Comparison of ENCODE assay signal across 8 cellular contexts in genomic region chr2:178193496-178193822, GRCh38. TPM values are rescaled to one million over a fixed set of nuclear protein-coding genes. Genes with fewer than 3 reads are reported as not detected.
DNase-seq lines count a peak whose midpoint lies in the region; ATAC-seq and TF ChIP-seq lines count a peak whose summit lies in the region.

No MANE protein-coding gene starts in this region.

- H3K4me1 Mint-ChIP-seq in GM23338, result peaks cover 23% of the 10 kb centered on the region

- no peak overlapping the region for H3K9ac ChIP-seq in SU-DHL-6 (ENCODE audit: low read length)

- H3K4me3 Mint-ChIP-seq in GM23338, result peak overlapping the region; percentile 79

- WGBS in gastroesophageal sphincter (ENCODE audit: low coverage in 1 of 2), 2 donors, result 3 to 13% methylated on average over 8 of the region's 10 CpGs

- no peak for TF ChIP-seq CTCF in GM23338 (conservative IDR thresholded peaks at IDR 0.05; ENCODE audit: low read depth in 2 of 2)
- no peak for TF ChIP-seq CTCF in SU-DHL-6 (IDR thresholded peaks at IDR 0.05; ENCODE audit: insufficient read depth, low read length, poor library complexity, severe bottlenecking)
- no peak for TF ChIP-seq CTCF in gastroesophageal sphincter (IDR thresholded peaks at IDR 0.05)

- H3K27me3 ChIP-seq in GM23338 (ENCODE audit: insufficient read depth) (peaks cover 61% of the 10 kb centered on the region), SU-DHL-6 (ENCODE audit: low read length) (no peaks in the 10 kb centered on the region), gastroesophageal sphincter (no peaks in the 10 kb centered on the region)

- H3K4me1 ChIP-seq in GM23338 (ENCODE audit: insufficient read depth), result peaks cover 24% of the 10 kb centered on the region
- H3K4me1 ChIP-seq in gastroesophageal sphincter, result peaks cover 0 to 16% (median 2%) of the 10 kb centered on the region in 3 donors

- no peaks in the 10 kb centered on the region for H3K9me3 Mint-ChIP-seq in GM23338

- H3K4me3 ChIP-seq in GM23338 (peak overlapping the region; percentile 91), SU-DHL-6 (ENCODE audit: insufficient read depth, low read length, poor library complexity, severe bottlenecking) (no peak overlapping the region), gastroesophageal sphincter (peak overlapping the region; percentile 71 to 93), skin epidermis (peak overlapping the region; percentile 67 to 90 (median 78))

- no peak overlapping the region for H3K27ac ChIP-seq in GM23338 (ENCODE audit: low read depth)
- no peak overlapping the region for H3K27ac ChIP-seq in SU-DHL-6 (ENCODE audit: low read depth, low read length)
- H3K27ac ChIP-seq in gastroesophageal sphincter, result peak overlapping the region; percentile 91 to 96 (median 93)
- peak overlapping the region in 18 of 21 experiments; percentile 65 to 93 (median 84) for H3K27ac ChIP-seq in skin epidermis

- no peaks in the 10 kb centered on the region for H3K36me3 Mint-ChIP-seq in GM23338 (ENCODE audit: low read depth)

- H3K4me2 ChIP-seq in GM23338 (peak overlapping the region; percentile 83), SU-DHL-6 (ENCODE audit: low read depth, low read length, poor library complexity, severe bottlenecking) (peak overlapping the region; percentile 78)

- no peak for DNase-seq in GM23338 (ENCODE audit: low spot score)

- TF ChIP-seq POLR2A in gastroesophageal sphincter (IDR thresholded peaks at IDR 0.05), result no peak

- H2AFZ ChIP-seq in GM23338 (peak overlapping the region; percentile 98), SU-DHL-6 (ENCODE audit: low read depth, low read length, severe bottlenecking) (peak overlapping the region; percentile 98)

- peaks cover 32% of the 10 kb centered on the region for H3K27me3 Mint-ChIP-seq in GM23338 (ENCODE audit: insufficient read depth, low read depth, poor library complexity)

- no peaks in the 10 kb centered on the region for H3K9me2 ChIP-seq in GM23338 (ENCODE audit: insufficient read depth)
- H3K9me2 ChIP-seq in SU-DHL-6 (replicated peaks; ENCODE audit: insufficient read depth, low read length), result no peaks in the 10 kb centered on the region

- no peak overlapping the region for H3K27ac Mint-ChIP-seq in GM23338

- no peak for TF ChIP-seq EP300 in gastroesophageal sphincter (IDR thresholded peaks at IDR 0.05)

- H4K20me1 ChIP-seq in GM23338 (replicated peaks; ENCODE audit: insufficient read depth), result peaks cover 17% of the 10 kb centered on the region
- no peaks in the 10 kb centered on the region for H4K20me1 ChIP-seq in SU-DHL-6 (ENCODE audit: low read depth, low read length)

- ATAC-seq in GM23338 (no peak), gastroesophageal sphincter (no peak), HG03460 (IDR thresholded peaks at IDR 0.05; ENCODE audit: unreplicated experiment) (no peak), GM21381 (IDR thresholded peaks at IDR 0.05; ENCODE audit: unreplicated experiment) (no peak), GM18873 (IDR thresholded peaks at IDR 0.05; ENCODE audit: low FRiP score, unreplicated experiment) (no peak), GM21447 (IDR thresholded peaks at IDR 0.05; ENCODE audit: unreplicated experiment) (no peak)

- H3K36me3 ChIP-seq in GM23338 (ENCODE audit: insufficient read depth) (no peaks in the 10 kb centered on the region), SU-DHL-6 (ENCODE audit: low read length) (no peaks in the 10 kb centered on the region), gastroesophageal sphincter (no peaks in the 10 kb centered on the region)

- peaks cover 5% of the 10 kb centered on the region; the same call in 1 of the 2 replicates for H3F3A ChIP-seq in GM23338 (replicated peaks; ENCODE audit: low read depth)
- no peaks in the 10 kb centered on the region for H3F3A ChIP-seq in SU-DHL-6 (ENCODE audit: insufficient read depth)

- H3K79me2 ChIP-seq in GM23338 (replicated peaks; ENCODE audit: insufficient read depth) (no peaks in the 10 kb centered on the region; the same call in 1 of the 2 replicates), SU-DHL-6 (ENCODE audit: insufficient read depth, low read length) (no peaks in the 10 kb centered on the region)

- H3K9me3 ChIP-seq in SU-DHL-6 (ENCODE audit: insufficient read depth, low read length) (no peaks in the 10 kb centered on the region), gastroesophageal sphincter (no peaks in the 10 kb centered on the region)

TF ChIP-seq in GM23338, 12 proteins besides CTCF, POLR2A, EP300 and RAD21:
- TF ChIP-seq STAT1 (IDR thresholded peaks at IDR 0.05; ENCODE audit: unreplicated experiment), result no peak
- peak; percentile 19 for TF ChIP-seq EZH2 (IDR thresholded peaks at IDR 0.05; ENCODE audit: low read depth, unreplicated experiment)
- no peak for TF ChIP-seq ZNF331 (CRISPR knock-in tag; IDR thresholded peaks at IDR 0.05; ENCODE audit: low read depth)

RNA-seq across cellular contexts. Expression of gene OSBPL6, which starts 0.9 kb away (rescaled TPM):
- 7.9 and 8.5 TPM in 2 replicates for total RNA-seq in GM23338 (2014; rRNA removed; shearing (Covaris generic))
- 4.5 and 6.0 TPM in 2 replicates for polyA plus RNA-seq in GM23338 (2016; fragmentation: Nextera tagmentation; extraction: Ambion mirVana)
- 1 to 10 TPM; 1.5 to 4.0 (median 3.1) TPM for total RNA-seq in gastroesophageal sphincter

Comparison
In these comparisons a context has a peak if more than half of its experiments do, and no peak if none do; other contexts are left out.
1. H3K27ac ChIP-seq: peak in gastroesophageal sphincter (4 of 4) and skin epidermis (18 of 21); none in GM23338 (single experiment) and SU-DHL-6 (single experiment).